Comparison of ENCODE assay signal across 19 cellular contexts in the genomic region with DNA sequence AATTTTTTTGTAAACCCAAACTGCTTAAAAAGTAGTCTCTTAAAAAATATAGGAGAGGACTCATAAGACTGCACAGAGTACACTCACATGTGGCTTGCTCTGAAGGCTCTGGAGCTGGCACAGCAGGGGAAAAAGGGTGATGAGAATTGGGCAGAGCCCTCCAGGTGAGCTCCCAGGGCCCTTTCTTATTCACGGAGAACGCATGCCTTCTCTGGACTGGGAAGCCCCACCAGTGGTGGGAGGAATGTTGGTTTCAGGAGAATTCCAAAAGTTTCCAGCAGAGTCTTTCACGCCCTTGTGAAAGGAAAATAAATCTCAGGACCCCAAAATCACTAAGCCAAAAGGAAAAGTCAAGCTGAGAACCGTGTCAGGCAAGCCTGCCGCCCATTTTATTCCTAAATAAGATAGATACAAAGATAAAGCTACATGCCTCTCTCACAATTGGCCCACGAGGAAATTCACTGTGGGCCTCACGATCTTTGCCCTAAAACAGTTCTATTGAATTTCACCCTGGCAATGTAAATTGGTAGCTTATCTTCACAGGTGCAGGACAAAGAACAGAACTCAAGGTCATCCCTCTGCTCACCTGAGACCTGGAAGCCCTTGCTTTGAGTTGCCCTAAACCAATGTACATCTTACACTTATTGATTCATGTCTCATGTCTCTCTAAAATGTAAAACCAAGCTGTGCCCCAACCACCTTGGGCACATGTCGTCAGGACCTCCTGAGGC. TPM values are rescaled to one million over a fixed set of nuclear protein-coding genes. Genes with fewer than 3 reads are reported as not detected.
"Had no signal": no experiment of that assay in that cellular context is flagged by ENCODE, and none has a peak within 500 bp of the region (broad histone marks: within the 10 kb centered on the region; RNA-seq: fewer than 3 reads in every experiment).

No MANE protein-coding gene starts in this region.

- H3K4me3 ChIP-seq: gastrocnemius medialis, heart left ventricle, left ventricle myocardium inferior, tibial artery, vagina had no signal

- H3K4me1 ChIP-seq: gastrocnemius medialis, heart left ventricle, left ventricle myocardium inferior, tibial artery, vagina had no signal

- H3K4me3 Mint-ChIP-seq: activated T-cell treated with anti-CD3 and anti-CD28 coated beads, Interleukin-2, amount 50 U/mL, for 24 hours; neural crest cell; stimulated activated naive B cell treated with anti-CD40 and anti-IgM and Interleukin-4, amounts not matched to agents 10 μg/mL and 1 μg/mL and 100 μg/mL, for 72 hours had no signal

- ATAC-seq: gastrocnemius medialis; heart left ventricle; stimulated activated naive B cell treated with anti-CD40 and anti-IgM and Interleukin-4, amounts not matched to agents 10 μg/mL and 1 μg/mL and 100 μg/mL, for 72 hours had no signal

- H3K27ac ChIP-seq: gastrocnemius medialis, heart left ventricle, left ventricle myocardium inferior, tibial artery, vagina had no signal

- H3K36me3 Mint-ChIP-seq: stimulated activated naive B cell treated with anti-CD40 and anti-IgM and Interleukin-4, amounts not matched to agents 10 μg/mL and 1 μg/mL and 100 μg/mL, for 72 hours had no signal

- H3K9me3 ChIP-seq: gastrocnemius medialis, heart left ventricle, left ventricle myocardium inferior, tibial artery, vagina had no signal

- H3K9me3 Mint-ChIP-seq: activated T-cell treated with anti-CD3 and anti-CD28 coated beads, Interleukin-2, amount 50 U/mL, for 24 hours; neural crest cell had no signal

- DNase-seq: activated CD4-positive, CD25-positive, alpha-beta regulatory T cell treated with anti-CD3 and anti-CD28 coated beads, Interleukin-2, amount 50 U/mL, for 72 hours; activated naive CD4-positive, alpha-beta T cell treated with anti-CD3 and anti-CD28 coated beads, Interleukin-2, amount 50 U/mL, for 16 hours; activated T-cell treated with anti-CD3 and anti-CD28 coated beads, Interleukin-2, amount 50 U/mL, for 24 hours; gastrocnemius medialis; heart left ventricle; left ventricle myocardium inferior; mesenchymal stem cell; stimulated activated CD4-positive, alpha-beta T cell treated with anti-CD3 and anti-CD28 coated beads, Interleukin-2, amount 100 ng/mL, for 48 hours; stimulated activated naive B cell treated with anti-CD40 and anti-IgM and Interleukin-4, amounts not matched to agents 10 μg/mL and 1 μg/mL and 100 μg/mL, for 72 hours; tibial artery had no signal

- H3K36me3 ChIP-seq: gastrocnemius medialis, heart left ventricle, left ventricle myocardium inferior, tibial artery, vagina had no signal

- H3K27ac Mint-ChIP-seq: activated T-cell treated with anti-CD3 and anti-CD28 coated beads, Interleukin-2, amount 50 U/mL, for 24 hours; stimulated activated naive B cell treated with anti-CD40 and anti-IgM and Interleukin-4, amounts not matched to agents 10 μg/mL and 1 μg/mL and 100 μg/mL, for 72 hours had no signal

- H3K27me3 ChIP-seq: gastrocnemius medialis, vagina had no signal

RNA-seq across cellular contexts. Expression of gene MC5R, which starts 15.5 kb away (rescaled TPM):
- total RNA-seq: chondrocyte, dermis microvascular lymphatic vessel endothelial cell, epithelial cell of proximal tubule, gastrocnemius medialis, heart left ventricle, left ventricle myocardium inferior, myocyte, neural crest cell, pulmonary artery endothelial cell, subcutaneous adipose tissue had no signal
- polyA plus RNA-seq: heart left ventricle, keratinocyte had no signal
